ENCODE assay signal across 32 cellular contexts in genomic region chr10:133217800-133218589, GRCh38. TPM values are rescaled to one million over a fixed set of nuclear protein-coding genes. Genes with fewer than 3 reads are reported as not detected.
"Had no signal": no experiment of that assay in that cellular context is flagged by ENCODE, and none has a peak within 500 bp of the region (broad histone marks: within the 10 kb centered on the region; RNA-seq: fewer than 3 reads in every experiment).

No MANE protein-coding gene starts in this region.

- H3K4me1 Mint-ChIP-seq: activated CD4-positive, alpha-beta memory T cell treated with anti-CD3 and anti-CD28 coated beads, Interleukin-2, amount 10 ng/mL, durations not matched to agents 7 days and 5 days; activated CD4-positive, alpha-beta T cell treated with anti-CD3 and anti-CD28 coated beads, Interleukin-2, amount 10 ng/mL, durations not matched to agents 7 days and 5 days; activated naive CD4-positive, alpha-beta T cell treated with anti-CD3 and anti-CD28 coated beads, Interleukin-2, amount 10 ng/mL, durations not matched to agents 7 days and 5 days; brain had no signal

- ATAC-seq: activated naive CD4-positive, alpha-beta T cell treated with anti-CD3 and anti-CD28 coated beads, Interleukin-2, amount 50 U/mL, for 72 hours; activated T-cell treated with anti-CD3 and anti-CD28 coated beads, Interleukin-2, amount 50 U/mL, for 72 hours; effector memory CD8-positive, alpha-beta T cell; foreskin keratinocyte; gastrocnemius medialis; heart left ventricle had no signal

- H3K9me3 ChIP-seq: ascending aorta, breast epithelium, colonic mucosa, esophagus muscularis mucosa, gastrocnemius medialis had no signal

- H3K27ac Mint-ChIP-seq: activated CD4-positive, alpha-beta memory T cell treated with anti-CD3 and anti-CD28 coated beads, Interleukin-2, amount 10 ng/mL, durations not matched to agents 7 days and 5 days; activated CD4-positive, alpha-beta T cell treated with anti-CD3 and anti-CD28 coated beads, Interleukin-2, amount 10 ng/mL, durations not matched to agents 7 days and 5 days; activated naive CD4-positive, alpha-beta T cell treated with anti-CD3 and anti-CD28 coated beads, Interleukin-2, amount 10 ng/mL, durations not matched to agents 7 days and 5 days; activated naive CD4-positive, alpha-beta T cell treated with anti-CD3 and anti-CD28 coated beads, Interleukin-2, amount 50 U/mL, for 72 hours; activated naive CD8-positive, alpha-beta T cell treated with anti-CD3 and anti-CD28 coated beads, Interleukin-2, amount 10 ng/mL, durations not matched to agents 7 days and 5 days; activated T-cell treated with anti-CD3 and anti-CD28 coated beads, Interleukin-2, amount 50 U/mL, for 24 hours; activated T-cell treated with anti-CD3 and anti-CD28 coated beads, Interleukin-2, amount 50 U/mL, for 72 hours; brain; dendritic cell treated with granulocyte-macrophage colony-stimulating factor and Interleukin-4, amounts not matched to agents 40 ng/mL and 50 ng/mL, for 4 days; effector memory CD8-positive, alpha-beta T cell had no signal

- H3K4me1 ChIP-seq: ascending aorta, breast epithelium, colonic mucosa, foreskin keratinocyte, gastrocnemius medialis, heart left ventricle had no signal

- H3K36me3 ChIP-seq: ascending aorta, breast epithelium, cardiac muscle cell, colonic mucosa, esophagus muscularis mucosa, gastrocnemius medialis, heart left ventricle had no signal

- H3K4me3 Mint-ChIP-seq: activated CD4-positive, alpha-beta memory T cell treated with anti-CD3 and anti-CD28 coated beads, Interleukin-2, amount 10 ng/mL, durations not matched to agents 7 days and 5 days; activated CD4-positive, alpha-beta T cell treated with anti-CD3 and anti-CD28 coated beads, Interleukin-2, amount 10 ng/mL, durations not matched to agents 7 days and 5 days; activated naive CD4-positive, alpha-beta T cell treated with anti-CD3 and anti-CD28 coated beads, Interleukin-2, amount 10 ng/mL, durations not matched to agents 7 days and 5 days; activated naive CD8-positive, alpha-beta T cell treated with anti-CD3 and anti-CD28 coated beads, Interleukin-2, amount 10 ng/mL, durations not matched to agents 7 days and 5 days; activated T-cell treated with anti-CD3 and anti-CD28 coated beads, Interleukin-2, amount 50 U/mL, for 24 hours; activated T-cell treated with anti-CD3 and anti-CD28 coated beads, Interleukin-2, amount 50 U/mL, for 72 hours; brain; dendritic cell treated with granulocyte-macrophage colony-stimulating factor and Interleukin-4, amounts not matched to agents 40 ng/mL and 50 ng/mL, for 4 days; effector memory CD8-positive, alpha-beta T cell had no signal

- H3K27me3 ChIP-seq: colonic mucosa had no signal

- DNase-seq: activated CD4-positive, alpha-beta memory T cell treated with anti-CD3 and anti-CD28 coated beads, Interleukin-2, amount 10 ng/mL, durations not matched to agents 7 days and 5 days; activated CD4-positive, alpha-beta T cell treated with anti-CD3 and anti-CD28 coated beads for 1 hour; activated CD4-positive, alpha-beta T cell treated with anti-CD3 and anti-CD28 coated beads for 4 hours; activated CD4-positive, alpha-beta T cell treated with anti-CD3 and anti-CD28 coated beads, Interleukin-2, amount 10 ng/mL, durations not matched to agents 7 days and 5 days; activated CD4-positive, alpha-beta T cell treated with anti-CD3 and anti-CD28 coated beads, Interleukin-2, amount 50 U/mL, for 4 hours; activated CD8-positive, alpha-beta memory T cell treated with anti-CD3 and anti-CD28 coated beads, Interleukin-2, amount 50 U/mL, for 48 hours; activated gamma-delta T cell; activated naive CD4-positive, alpha-beta T cell; activated naive CD4-positive, alpha-beta T cell treated with anti-CD3 and anti-CD28 coated beads, Interleukin-2, amount 10 ng/mL, durations not matched to agents 7 days and 5 days; activated naive CD8-positive, alpha-beta T cell treated with anti-CD3 and anti-CD28 coated beads, Interleukin-2, amount 10 ng/mL, durations not matched to agents 7 days and 5 days; activated T-cell treated with anti-CD3 and anti-CD28 coated beads for 4 hours; activated T-cell treated with anti-CD3 and anti-CD28 coated beads, Interleukin-2, amount 50 U/mL, for 24 hours; activated T-cell treated with anti-CD3 and anti-CD28 coated beads, Interleukin-2, amount 50 U/mL, for 72 hours; central memory CD4-positive, alpha-beta T cell; cerebellar nuclear complex; colonic mucosa; dorsolateral prefrontal cortex; effector memory CD8-positive, alpha-beta T cell; erythroblast; foreskin keratinocyte; gastrocnemius medialis; glutamatergic neuron; T-helper 2 cell had no signal

- H3K4me3 ChIP-seq: ascending aorta, breast epithelium, cardiac muscle cell, colonic mucosa, dorsolateral prefrontal cortex, esophagus muscularis mucosa, gastrocnemius medialis, heart left ventricle had no signal

- H3K9me3 Mint-ChIP-seq: activated CD4-positive, alpha-beta memory T cell treated with anti-CD3 and anti-CD28 coated beads, Interleukin-2, amount 10 ng/mL, durations not matched to agents 7 days and 5 days; activated CD4-positive, alpha-beta T cell treated with anti-CD3 and anti-CD28 coated beads, Interleukin-2, amount 10 ng/mL, durations not matched to agents 7 days and 5 days; activated naive CD4-positive, alpha-beta T cell treated with anti-CD3 and anti-CD28 coated beads, Interleukin-2, amount 10 ng/mL, durations not matched to agents 7 days and 5 days; activated naive CD4-positive, alpha-beta T cell treated with anti-CD3 and anti-CD28 coated beads, Interleukin-2, amount 50 U/mL, for 72 hours; activated naive CD8-positive, alpha-beta T cell treated with anti-CD3 and anti-CD28 coated beads, Interleukin-2, amount 10 ng/mL, durations not matched to agents 7 days and 5 days; activated T-cell treated with anti-CD3 and anti-CD28 coated beads, Interleukin-2, amount 50 U/mL, for 24 hours; activated T-cell treated with anti-CD3 and anti-CD28 coated beads, Interleukin-2, amount 50 U/mL, for 72 hours; dendritic cell treated with granulocyte-macrophage colony-stimulating factor and Interleukin-4, amounts not matched to agents 40 ng/mL and 50 ng/mL, for 4 days; effector memory CD8-positive, alpha-beta T cell had no signal

- H3K36me3 Mint-ChIP-seq: activated naive CD4-positive, alpha-beta T cell treated with anti-CD3 and anti-CD28 coated beads, Interleukin-2, amount 10 ng/mL, durations not matched to agents 7 days and 5 days; activated naive CD4-positive, alpha-beta T cell treated with anti-CD3 and anti-CD28 coated beads, Interleukin-2, amount 50 U/mL, for 72 hours; activated naive CD8-positive, alpha-beta T cell treated with anti-CD3 and anti-CD28 coated beads, Interleukin-2, amount 10 ng/mL, durations not matched to agents 7 days and 5 days; brain had no signal

- H3K27ac ChIP-seq: ascending aorta, breast epithelium, cardiac muscle cell, colonic mucosa, dorsolateral prefrontal cortex, esophagus muscularis mucosa, foreskin keratinocyte, gastrocnemius medialis, heart left ventricle had no signal

RNA-seq across cellular contexts. Expression of gene UTF1, which starts 12.0 kb away (rescaled TPM):
- total RNA-seq: activated CD4-positive, alpha-beta memory T cell treated with anti-CD3 and anti-CD28 coated beads, Interleukin-2, amount 10 ng/mL, durations not matched to agents 7 days and 5 days; activated CD4-positive, alpha-beta T cell treated with anti-CD3 and anti-CD28 coated beads, Interleukin-2, amount 10 ng/mL, durations not matched to agents 7 days and 5 days; activated naive CD4-positive, alpha-beta T cell treated with anti-CD3 and anti-CD28 coated beads, Interleukin-2, amount 50 U/mL, for 72 hours; activated naive CD8-positive, alpha-beta T cell treated with anti-CD3 and anti-CD28 coated beads, Interleukin-2, amount 10 ng/mL, durations not matched to agents 7 days and 5 days; ascending aorta; breast epithelium; cardiac muscle cell; colonic mucosa; esophagus muscularis mucosa; foreskin keratinocyte; gastrocnemius medialis; heart left ventricle; T-helper 1 cell treated with Interleukin-12 subunit alpha and Interleukin-12 subunit beta and Interleukin-4 antibody, amounts not matched to agents 30 ng/mL and 1 ng/mL, for 36 hours had no signal
- polyA plus RNA-seq: cardiac muscle cell, foreskin keratinocyte, heart left ventricle had no signal

RNA-seq across cellular contexts. Expression of gene VENTX, which starts 19.7 kb away (rescaled TPM):
- total RNA-seq: activated CD4-positive, alpha-beta memory T cell treated with anti-CD3 and anti-CD28 coated beads, Interleukin-2, amount 10 ng/mL, durations not matched to agents 7 days and 5 days; activated CD4-positive, alpha-beta T cell treated with anti-CD3 and anti-CD28 coated beads, Interleukin-2, amount 10 ng/mL, durations not matched to agents 7 days and 5 days; activated naive CD4-positive, alpha-beta T cell treated with anti-CD3 and anti-CD28 coated beads, Interleukin-2, amount 50 U/mL, for 72 hours; cardiac muscle cell; foreskin keratinocyte; T-helper 1 cell treated with Interleukin-12 subunit alpha and Interleukin-12 subunit beta and Interleukin-4 antibody, amounts not matched to agents 30 ng/mL and 1 ng/mL, for 36 hours had no signal
- polyA plus RNA-seq: cardiac muscle cell, foreskin keratinocyte had no signal
